ENCODE assay signal across 2 cellular contexts in genomic region chr2:135047295-135047694, GRCh38.
TF ChIP-seq lines count a peak whose summit lies in the region.

Gene MAP3K19, minus strand, starts transcription at chr2:135047447. Its CDS starts 22,800 bp downstream, at chr2:135024647.

TF ChIP-seq in IMR-90, 13 proteins besides CTCF, POLR2A, EP300 and RAD21:
- TF ChIP-seq BHLHE40 (IDR thresholded peaks at IDR 0.05; ENCODE audit: low read depth, low read length) (no peak), CHD1 (IDR thresholded peaks at IDR 0.05; ENCODE audit: low read depth, low read length) (no peak), FOS (IDR thresholded peaks at IDR 0.05; ENCODE audit: low read depth, low read length) (no peak), ELK1 (IDR thresholded peaks at IDR 0.05; ENCODE audit: borderline replicate concordance, low read depth, low read length) (no peak), RCOR1 (IDR thresholded peaks at IDR 0.05; ENCODE audit: insufficient replicate concordance, low read length) (no peak), NFE2L2 (IDR thresholded peaks at IDR 0.05; ENCODE audit: low read depth, low read length) (no peak), MAFK (IDR thresholded peaks at IDR 0.05; ENCODE audit: low read depth, low read length) (no peak), MAZ (IDR thresholded peaks at IDR 0.05; ENCODE audit: borderline replicate concordance, low read depth, low read length) (no peak), SMC3 (IDR thresholded peaks at IDR 0.05; ENCODE audit: low read depth, low read length) (no peak), USF2 (IDR thresholded peaks at IDR 0.05; ENCODE audit: low read depth, low read length) (no peak), CEBPB (IDR thresholded peaks at IDR 0.05; ENCODE audit: low read depth, low read length) (no peak), RFX5 (IDR thresholded peaks at IDR 0.05; ENCODE audit: low read depth, low read length) (no peak), MXI1 (IDR thresholded peaks at IDR 0.05; ENCODE audit: borderline replicate concordance, low read depth, low read length) (no peak)

TF ChIP-seq in H1, 55 proteins besides CTCF, POLR2A, EP300 and RAD21:
- no peak for TF ChIP-seq BACH1 (IDR thresholded peaks at IDR 0.05; ENCODE audit: low read length)
- TF ChIP-seq BCL11A (IDR thresholded peaks at IDR 0.05; ENCODE audit: low read depth in 2 of 2, low read length in 2 of 2) = no peak
- no peak for TF ChIP-seq ATF3 (IDR thresholded peaks at IDR 0.05; ENCODE audit: insufficient read depth, low read depth, low read length)
- TF ChIP-seq NRF1 (IDR thresholded peaks at IDR 0.05; ENCODE audit: low read depth, low read length) = no peak
- no peak for TF ChIP-seq SIRT6 (IDR thresholded peaks at IDR 0.05; ENCODE audit: low read length)
